In the genomic region with DNA sequence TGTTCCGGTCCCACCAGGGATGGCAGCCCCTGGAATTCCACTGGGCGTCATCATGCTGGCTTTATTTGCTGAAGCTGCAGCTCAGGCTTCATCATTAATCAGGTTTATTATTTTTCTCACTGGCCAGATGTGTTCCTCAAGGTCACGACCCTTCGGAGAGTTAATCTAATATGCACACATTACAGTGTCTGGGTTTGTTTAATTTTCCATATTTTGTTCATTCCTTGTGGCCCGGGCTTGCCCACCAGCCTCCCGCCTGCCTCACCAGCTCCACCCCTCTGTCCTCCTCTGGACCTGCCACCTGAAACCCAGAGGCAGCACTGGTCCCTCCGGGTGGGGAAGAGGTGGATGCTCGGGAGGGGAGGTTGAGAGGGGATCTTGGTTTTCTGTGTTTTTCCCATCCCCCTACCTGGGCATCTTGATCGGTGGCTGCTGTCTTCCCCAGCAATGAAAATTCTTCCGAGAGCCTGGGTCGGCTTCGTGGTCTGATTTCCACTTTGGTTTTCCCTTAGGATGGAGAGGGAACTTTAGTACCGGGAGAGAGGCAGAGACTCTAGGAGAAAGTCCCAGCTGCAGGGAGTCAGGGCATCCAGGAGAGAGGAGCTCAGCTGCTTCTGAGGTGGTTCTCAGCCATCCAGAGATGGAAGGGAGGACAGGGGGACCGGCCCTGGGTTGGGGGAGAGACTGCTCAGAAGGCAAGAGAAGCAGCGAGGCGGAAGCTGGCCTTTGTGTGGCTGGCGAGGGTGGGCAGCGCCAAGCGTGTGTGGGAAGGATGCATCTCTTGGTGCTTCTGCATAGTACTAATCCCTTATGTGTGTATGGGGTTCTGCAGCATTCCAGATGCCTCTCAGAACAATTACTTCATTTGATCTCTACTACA, we compare ENCODE assay signal across 24 cellular contexts. TPM values are rescaled to one million over a fixed set of nuclear protein-coding genes. Genes with fewer than 3 reads are reported as not detected.
DNase-seq lines count a peak whose midpoint lies in the region; ATAC-seq and TF ChIP-seq lines count a peak whose summit lies in the region.
"Had no signal": no experiment of that assay in that cellular context is flagged by ENCODE, and none has a peak within 500 bp of the region (broad histone marks: within the 10 kb centered on the region; RNA-seq: fewer than 3 reads in every experiment).

No MANE protein-coding gene starts in this region.

- H3K4me3 Mint-ChIP-seq in activated T-cell treated with anti-CD3 and anti-CD28 coated beads, Interleukin-2, amount 50 U/mL, for 4 hours, result peak overlapping the region; percentile 11
- H3K4me3 Mint-ChIP-seq in naive thymus-derived CD8-positive, alpha-beta T cell, result peak overlapping the region in 7 of 10 donors; percentile 36 to 62 (median 50)
- H3K4me3 Mint-ChIP-seq: activated B cell treated with CpG ODN at 0.5 μM for 24 hours; activated CD4-positive, alpha-beta memory T cell treated with anti-CD3 and anti-CD28 coated beads, Interleukin-2, amount 10 ng/mL, durations not matched to agents 7 days and 5 days; dendritic cell treated with granulocyte-macrophage colony-stimulating factor and Interleukin-4, amounts not matched to agents 40 ng/mL and 50 ng/mL, for 4 days had no signal

- no peaks in the 10 kb centered on the region for H3K9me3 Mint-ChIP-seq in activated T-cell treated with anti-CD3 and anti-CD28 coated beads, Interleukin-2, amount 50 U/mL, for 4 hours
- peaks cover 0 to 2% (median 0%) of the 10 kb centered on the region in 9 donors for H3K9me3 Mint-ChIP-seq in naive thymus-derived CD8-positive, alpha-beta T cell
- H3K9me3 Mint-ChIP-seq: activated B cell treated with CpG ODN at 0.5 μM for 24 hours; activated CD4-positive, alpha-beta memory T cell treated with anti-CD3 and anti-CD28 coated beads, Interleukin-2, amount 10 ng/mL, durations not matched to agents 7 days and 5 days; dendritic cell treated with granulocyte-macrophage colony-stimulating factor and Interleukin-4, amounts not matched to agents 40 ng/mL and 50 ng/mL, for 4 days; stimulated activated naive CD8-positive, alpha-beta T cell treated with anti-CD3 and anti-CD28 coated beads, Interleukin-15, amount 100 ng/mL, for 72 hours had no signal

- no peak overlapping the region for H3K27ac Mint-ChIP-seq in naive thymus-derived CD8-positive, alpha-beta T cell
- H3K27ac Mint-ChIP-seq: activated B cell treated with CpG ODN at 0.5 μM for 24 hours; activated CD4-positive, alpha-beta memory T cell treated with anti-CD3 and anti-CD28 coated beads, Interleukin-2, amount 10 ng/mL, durations not matched to agents 7 days and 5 days; dendritic cell treated with granulocyte-macrophage colony-stimulating factor and Interleukin-4, amounts not matched to agents 40 ng/mL and 50 ng/mL, for 4 days; stimulated activated naive CD8-positive, alpha-beta T cell treated with anti-CD3 and anti-CD28 coated beads, Interleukin-15, amount 100 ng/mL, for 72 hours had no signal

- POLR2A ChIA-PET in naive thymus-derived CD8-positive, alpha-beta T cell (lab: Charles Lee), result no interaction called here

- no peak overlapping the region for H3K27ac ChIP-seq in coronary artery
- peak overlapping the region; percentile 44 for H3K27ac ChIP-seq in temporal lobe (ENCODE audit: low read depth, low read length)
- H3K27ac ChIP-seq: BLaER1, right atrium auricular region, RWPE1, transverse colon had no signal

- H3K27me3 Mint-ChIP-seq in activated T-cell treated with anti-CD3 and anti-CD28 coated beads, Interleukin-2, amount 50 U/mL, for 4 hours (ENCODE audit: low read depth), result peaks cover 69% of the 10 kb centered on the region
- peaks cover 44 to 88% (median 65%) of the 10 kb centered on the region in 5 donors for H3K27me3 Mint-ChIP-seq in naive thymus-derived CD8-positive, alpha-beta T cell

- no peak for ATAC-seq in activated T-cell treated with anti-CD3 and anti-CD28 coated beads, Interleukin-2, amount 50 U/mL, for 4 hours
- no peak for ATAC-seq in naive thymus-derived CD8-positive, alpha-beta T cell
- no peak for ATAC-seq in GM18873 (IDR thresholded peaks at IDR 0.05; ENCODE audit: low FRiP score, unreplicated experiment)
- ATAC-seq: stimulated activated naive CD8-positive, alpha-beta T cell treated with anti-CD3 and anti-CD28 coated beads, Interleukin-15, amount 100 ng/mL, for 72 hours had no signal

- no peaks in the 10 kb centered on the region for H3K36me3 Mint-ChIP-seq in activated T-cell treated with anti-CD3 and anti-CD28 coated beads, Interleukin-2, amount 50 U/mL, for 4 hours (ENCODE audit: insufficient read depth)
- no peaks in the 10 kb centered on the region for H3K36me3 Mint-ChIP-seq in naive thymus-derived CD8-positive, alpha-beta T cell

- H3K4me1 Mint-ChIP-seq in activated T-cell treated with anti-CD3 and anti-CD28 coated beads, Interleukin-2, amount 50 U/mL, for 4 hours (ENCODE audit: low read depth), result no peaks in the 10 kb centered on the region
- H3K4me1 Mint-ChIP-seq in naive thymus-derived CD8-positive, alpha-beta T cell, result peaks cover 3 to 6% (median 4%) of the 10 kb centered on the region in 4 donors

- H3K4me3 ChIP-seq in coronary artery, result no peak overlapping the region
- H3K4me3 ChIP-seq: BLaER1, right atrium auricular region, transverse colon had no signal

- no peak for DNase-seq in activated T-cell treated with anti-CD3 and anti-CD28 coated beads, Interleukin-2, amount 50 U/mL, for 4 hours
- no peak for DNase-seq in activated T-cell treated with anti-CD3 and anti-CD28 coated beads, Interleukin-2, amount 50 U/mL, for 48 hours
- DNase-seq in coronary artery (ENCODE audit: low spot score) (peak; percentile 38), kidney glomerular epithelial cell (lab: John Stamatoyannopoulos, UW) (no peak), D341Med (ENCODE audit: low spot score) (no peak)
- DNase-seq in naive thymus-derived CD8-positive, alpha-beta T cell, result no peak
- DNase-seq: activated B cell treated with CpG ODN at 0.5 μM for 24 hours; activated CD4-positive, alpha-beta memory T cell treated with anti-CD3 and anti-CD28 coated beads, Interleukin-2, amount 10 ng/mL, durations not matched to agents 7 days and 5 days; activated naive CD4-positive, alpha-beta T cell treated with Interleukin-2 at 50 U/mL for 16 hours; EL; glutamatergic neuron; NCI-H1417 treated with DMSO at 0.1 percent for 48 hours; stimulated activated CD4-positive, alpha-beta T cell treated with anti-CD3 and anti-CD28 coated beads, Interleukin-12 subunit alpha, Interleukin-12 subunit beta, amount 100 ng/mL, for 4 hours; stimulated activated naive CD8-positive, alpha-beta T cell treated with anti-CD3 and anti-CD28 coated beads, Interleukin-15, amount 100 ng/mL, for 72 hours; transverse colon had no signal

- no peak for TF ChIP-seq CTCF in coronary artery (IDR thresholded peaks at IDR 0.05)

RNA-seq across cellular contexts. Expression of a gene that starts 2.1 kb away (rescaled TPM):
- total RNA-seq in activated T-cell treated with anti-CD3 and anti-CD28 coated beads, Interleukin-2, amount 50 U/mL, for 4 hours, result under 1 TPM; 0.05 to 0.30 (median 0.11) TPM
- not detected for total RNA-seq in naive thymus-derived CD8-positive, alpha-beta T cell
- polyA plus RNA-seq in naive thymus-derived CD8-positive, alpha-beta T cell, result not detected
- 4.4 TPM for total RNA-seq in temporal lobe
- total RNA-seq: A172; activated B cell treated with CpG ODN at 0.5 μM for 24 hours; activated CD4-positive, alpha-beta memory T cell treated with anti-CD3 and anti-CD28 coated beads, Interleukin-2, amount 10 ng/mL, durations not matched to agents 7 days and 5 days; Calu3; MCF 10A had no signal
